ENCODE assay signal across 13 cellular contexts in genomic region chr6:90294008-90294511, GRCh38. TPM values are rescaled to one million over a fixed set of nuclear protein-coding genes. Genes with fewer than 3 reads are reported as not detected.
DNase-seq lines count a peak whose midpoint lies in the region; ATAC-seq lines count a peak whose summit lies in the region.
"Had no signal": no experiment of that assay in that cellular context is flagged by ENCODE, and none has a peak within 500 bp of the region (broad histone marks: within the 10 kb centered on the region; RNA-seq: fewer than 3 reads in every experiment).

No MANE protein-coding gene starts in this region.

- H3K36me3 Mint-ChIP-seq in CD4-positive, CD25-positive, alpha-beta regulatory T cell = peaks cover 7% of the 10 kb centered on the region
- H3K36me3 Mint-ChIP-seq in activated naive CD8-positive, alpha-beta T cell treated with anti-CD3 and anti-CD28 coated beads, Interleukin-2, amount 50 U/mL, for 24 hours (ENCODE audit: low read depth) = peaks cover 59% of the 10 kb centered on the region
- peaks cover 0 to 26% (median 17%) of the 10 kb centered on the region in 3 donors for H3K36me3 Mint-ChIP-seq in naive thymus-derived CD8-positive, alpha-beta T cell

- H3K9me3 ChIP-seq in CD4-positive, CD25-positive, alpha-beta regulatory T cell (ENCODE audit: control insufficient read depth in 2 of 2, low read length in 2 of 2) = no peaks in the 10 kb centered on the region
- no peaks in the 10 kb centered on the region for H3K9me3 ChIP-seq in HUES6 (ENCODE audit: control insufficient read depth, insufficient read depth, low read depth, low read length)
- H3K9me3 ChIP-seq: SJCRH30, transverse colon had no signal

- H3K4me3 ChIP-seq in CD4-positive, CD25-positive, alpha-beta regulatory T cell (ENCODE audit: low read depth, low read length) = peak overlapping the region; percentile 90
- peak overlapping the region; percentile 83 for H3K4me3 ChIP-seq in HUES6 (ENCODE audit: low read depth, low read length)

- H3K4me1 Mint-ChIP-seq in CD4-positive, CD25-positive, alpha-beta regulatory T cell = peaks cover 5 to 58% (median 40%) of the 10 kb centered on the region in 4 donors
- peaks cover 66% of the 10 kb centered on the region for H3K4me1 Mint-ChIP-seq in activated naive CD8-positive, alpha-beta T cell treated with anti-CD3 and anti-CD28 coated beads, Interleukin-2, amount 50 U/mL, for 24 hours
- H3K4me1 Mint-ChIP-seq in naive thymus-derived CD8-positive, alpha-beta T cell = peaks cover 27 to 71% (median 56%) of the 10 kb centered on the region in 4 donors

- H3K27me3 Mint-ChIP-seq in CD4-positive, CD25-positive, alpha-beta regulatory T cell = peaks cover 71% of the 10 kb centered on the region
- H3K27me3 Mint-ChIP-seq in activated naive CD8-positive, alpha-beta T cell treated with anti-CD3 and anti-CD28 coated beads, Interleukin-2, amount 50 U/mL, for 24 hours = no peaks in the 10 kb centered on the region
- no peaks in the 10 kb centered on the region for H3K27me3 Mint-ChIP-seq in naive thymus-derived CD8-positive, alpha-beta T cell

- no peak for DNase-seq in CD4-positive, CD25-positive, alpha-beta regulatory T cell
- no peak for DNase-seq in activated naive CD8-positive, alpha-beta T cell treated with anti-CD3 and anti-CD28 coated beads, Interleukin-2, amount 50 U/mL, for 24 hours
- DNase-seq in naive thymus-derived CD8-positive, alpha-beta T cell = peak in 2 of 10 donors; percentile 23 to 37
- DNase-seq in NCI-H226 = no peak
- no peak for DNase-seq in epidermal melanocyte (ENCODE audit: insufficient read length, low spot score)
- DNase-seq in stimulated activated CD4-positive, alpha-beta T cell treated with anti-CD3 and anti-CD28 coated beads, Interleukin-1b, Interleukin-23, amount 100 ng/mL, for 48 hours = no peak
- no peak for DNase-seq in NCI-H1105 (lab: John Stamatoyannopoulos, UW)
- DNase-seq: activated CD8-positive, alpha-beta memory T cell treated with anti-CD3 and anti-CD28 coated beads for 24 hours; COR-L47; transverse colon had no signal

- peaks cover 0 to 3% (median 0%) of the 10 kb centered on the region in 7 donors for H3K9me3 Mint-ChIP-seq in CD4-positive, CD25-positive, alpha-beta regulatory T cell
- H3K9me3 Mint-ChIP-seq in activated naive CD8-positive, alpha-beta T cell treated with anti-CD3 and anti-CD28 coated beads, Interleukin-2, amount 50 U/mL, for 24 hours = no peaks in the 10 kb centered on the region
- no peaks in the 10 kb centered on the region for H3K9me3 Mint-ChIP-seq in naive thymus-derived CD8-positive, alpha-beta T cell

- POLR2A ChIA-PET in naive thymus-derived CD8-positive, alpha-beta T cell (lab: Charles Lee) = interaction anchor here (1.1 to 6.1 kb wide), 10 partner anchors 7 to 211 kb away, joined by 3 to 65 read pairs (median 9); no protein-coding TSS in a partner anchor

- peak overlapping the region; percentile 91 to 96 (median 94) for H3K27ac Mint-ChIP-seq in CD4-positive, CD25-positive, alpha-beta regulatory T cell
- H3K27ac Mint-ChIP-seq in activated naive CD8-positive, alpha-beta T cell treated with anti-CD3 and anti-CD28 coated beads, Interleukin-2, amount 50 U/mL, for 24 hours = peak overlapping the region; percentile 99
- peak overlapping the region; percentile 89 to 100 (median 96) for H3K27ac Mint-ChIP-seq in naive thymus-derived CD8-positive, alpha-beta T cell

- no peak overlapping the region for H3K9ac ChIP-seq in HUES6 (ENCODE audit: low read length)

- no peak for ATAC-seq in CD4-positive, CD25-positive, alpha-beta regulatory T cell (ENCODE audit: low read depth in 2 of 2)
- no peak for ATAC-seq in activated naive CD8-positive, alpha-beta T cell treated with anti-CD3 and anti-CD28 coated beads, Interleukin-2, amount 50 U/mL, for 24 hours
- ATAC-seq in naive thymus-derived CD8-positive, alpha-beta T cell = no peak
- ATAC-seq: HCT116 had no signal

- H3K36me3 ChIP-seq in CD4-positive, CD25-positive, alpha-beta regulatory T cell (ENCODE audit: control insufficient read depth, insufficient read depth, low read length) = no peaks in the 10 kb centered on the region
- H3K36me3 ChIP-seq in HUES6 (ENCODE audit: control insufficient read depth, insufficient read depth, low read length) = no peaks in the 10 kb centered on the region
- H3K36me3 ChIP-seq: SJCRH30, transverse colon had no signal

- peak overlapping the region; percentile 87 to 95 (median 90) for H3K4me3 Mint-ChIP-seq in CD4-positive, CD25-positive, alpha-beta regulatory T cell
- peak overlapping the region; percentile 89 for H3K4me3 Mint-ChIP-seq in activated naive CD8-positive, alpha-beta T cell treated with anti-CD3 and anti-CD28 coated beads, Interleukin-2, amount 50 U/mL, for 24 hours
- H3K4me3 Mint-ChIP-seq in naive thymus-derived CD8-positive, alpha-beta T cell = peak overlapping the region; percentile 84 to 99 (median 90)

- H3K4me1 ChIP-seq in CD4-positive, CD25-positive, alpha-beta regulatory T cell (ENCODE audit: control insufficient read depth, insufficient read depth, low read length, poor library complexity, severe bottlenecking) = peaks cover 35% of the 10 kb centered on the region
- peaks cover 30% of the 10 kb centered on the region for H3K4me1 ChIP-seq in HUES6 (ENCODE audit: control insufficient read depth, insufficient read depth, low read length)
- H3K4me1 ChIP-seq: SJCRH30 had no signal

- peak overlapping the region; percentile 85 for H3K27ac ChIP-seq in CD4-positive, CD25-positive, alpha-beta regulatory T cell (ENCODE audit: insufficient read depth, low read length, poor library complexity, severe bottlenecking)
- H3K27ac ChIP-seq in HUES6 (ENCODE audit: low read depth, low read length) = no peak overlapping the region

- peaks cover 19% of the 10 kb centered on the region for H3K27me3 ChIP-seq in CD4-positive, CD25-positive, alpha-beta regulatory T cell (ENCODE audit: control insufficient read depth, insufficient read depth, low read length)
- peaks cover 33% of the 10 kb centered on the region for H3K27me3 ChIP-seq in HUES6 (ENCODE audit: control insufficient read depth, insufficient read depth, low read length)
- H3K27me3 ChIP-seq: SJCRH30 had no signal

RNA-seq across cellular contexts. Expression of gene BACH2, which starts 2.6 kb away (rescaled TPM):
- 51.3 TPM for total RNA-seq in CD4-positive, CD25-positive, alpha-beta regulatory T cell
- polyA plus RNA-seq in CD4-positive, CD25-positive, alpha-beta regulatory T cell = 10 to 100 TPM in 1 of 4 donors, 1 to 10 TPM in 3; 3.8 to 12.2 (median 5.7) TPM
- 100 to 1,000 TPM; 116 to 126 TPM for total RNA-seq in naive thymus-derived CD8-positive, alpha-beta T cell
- polyA plus RNA-seq in naive thymus-derived CD8-positive, alpha-beta T cell = 10 to 100 TPM; 17.5 to 29.3 (median 21.7) TPM
